In genomic region chr3:195270079-195270349, GRCh38 we compare ENCODE assay signal across 8 cellular contexts. TPM values are rescaled to one million over a fixed set of nuclear protein-coding genes. Genes with fewer than 3 reads are reported as not detected.
A peak's percentile ranks its signal among the peaks of the same experiment; 100 is the strongest.
DNase-seq lines count a peak whose midpoint lies in the region; FAIRE-seq and TF ChIP-seq lines count a peak whose summit lies in the region.

No MANE protein-coding gene starts in this region.

- no peaks in the 10 kb centered on the region for H3K9me3 ChIP-seq in CD8-positive, alpha-beta memory T cell (ENCODE audit: low read length)
- no peaks in the 10 kb centered on the region for H3K9me3 ChIP-seq in OCI-LY1 (ENCODE audit: low read length)

- POLR2A ChIA-PET in CD8-positive, alpha-beta memory T cell (lab: Charles Lee) = interaction anchor here (0.6 to 2.0 kb wide), 5 partner anchors 85 to 583 kb away, joined by 3 to 9 read pairs (median 5); partner anchors contain the start of gene PPP1R2

- TF ChIP-seq CTCF in OCI-LY1 (IDR thresholded peaks at IDR 0.05; ENCODE audit: low read length) (no peak), epithelial cell of esophagus (IDR thresholded peaks at IDR 0.05; ENCODE audit: insufficient read depth, low read depth, low read length, missing control alignments) (no peak), osteocyte (IDR thresholded peaks at IDR 0.05) (no peak), GM20000 (IDR thresholded peaks at IDR 0.05; ENCODE audit: extremely low read depth, missing control alignments) (no peak)

- H3K79me2 ChIP-seq in OCI-LY1 (ENCODE audit: insufficient read depth, low read length) = no peaks in the 10 kb centered on the region

- no peaks in the 10 kb centered on the region for H3K9me3 Mint-ChIP-seq in CD8-positive, alpha-beta memory T cell
- H3K9me3 Mint-ChIP-seq in osteocyte (ENCODE audit: unreplicated experiment) = no peaks in the 10 kb centered on the region

- H3K27ac Mint-ChIP-seq in CD8-positive, alpha-beta memory T cell = peak overlapping the region in 6 of 8 donors; percentile 50 to 90 (median 81)
- peak overlapping the region; percentile 76 for H3K27ac Mint-ChIP-seq in osteocyte (ENCODE audit: unreplicated experiment)

- no peaks in the 10 kb centered on the region for H3K27me3 Mint-ChIP-seq in CD8-positive, alpha-beta memory T cell
- H3K27me3 Mint-ChIP-seq in osteocyte (ENCODE audit: unreplicated experiment) = no peaks in the 10 kb centered on the region

- no peaks in the 10 kb centered on the region for H3K36me3 ChIP-seq in CD8-positive, alpha-beta memory T cell (ENCODE audit: insufficient read depth, low read length)
- peaks cover 10% of the 10 kb centered on the region; the same call in 1 of the 2 replicates for H3K36me3 ChIP-seq in OCI-LY1 (ENCODE audit: insufficient read depth, low read length)

- peak overlapping the region; percentile 68 for H3K27ac ChIP-seq in CD8-positive, alpha-beta memory T cell (ENCODE audit: low read depth, low read length)
- no peak overlapping the region for H3K27ac ChIP-seq in OCI-LY1 (ENCODE audit: low read depth, low read length, poor library complexity, severe bottlenecking)

- H3K4me1 Mint-ChIP-seq in CD8-positive, alpha-beta memory T cell = peaks cover 19 to 25% (median 25%) of the 10 kb centered on the region in 3 donors
- peaks cover 20% of the 10 kb centered on the region for H3K4me1 Mint-ChIP-seq in osteocyte (ENCODE audit: unreplicated experiment)

- no peaks in the 10 kb centered on the region for H3K27me3 ChIP-seq in CD8-positive, alpha-beta memory T cell (ENCODE audit: insufficient read depth, low read length, poor library complexity, severe bottlenecking)
- no peaks in the 10 kb centered on the region for H3K27me3 ChIP-seq in OCI-LY1 (ENCODE audit: insufficient read depth, low read length)

- H3K9me2 ChIP-seq in OCI-LY1 (ENCODE audit: low read depth, low read length) = no peaks in the 10 kb centered on the region

- no peak for DNase-seq in CD8-positive, alpha-beta memory T cell
- DNase-seq in epithelial cell of esophagus (ENCODE audit: low read depth) (no peak), osteocyte (ENCODE audit: extremely low spot score, unreplicated experiment) (no peak), germinal center (ENCODE audit: low spot score) (no peak), GM19239 (ENCODE audit: insufficient read length, low spot score) (no peak), C1 segment of cervical spinal cord (lab: John Stamatoyannopoulos, UW) (no peak), GM20000 (ENCODE audit: low spot score) (no peak)

- peak overlapping the region; percentile 97 for H3K4me2 ChIP-seq in OCI-LY1 (ENCODE audit: low read length)

- CTCF ChIA-PET in CD8-positive, alpha-beta memory T cell (lab: Charles Lee) = interaction anchor here (0.6 to 3.5 kb wide), 24 partner anchors 8 to 600 kb away, joined by 3 to 69 read pairs (median 8); partner anchors contain the start of genes LSG1 and PPP1R2

- H3F3A ChIP-seq in OCI-LY1 (ENCODE audit: insufficient read depth, low read length) = 0 out of 2 replicates have a peak, but pooled peaks cover 3% of the 10 kb centered on the region

- H3K9ac ChIP-seq in OCI-LY1 (ENCODE audit: low read length) = peak overlapping the region; percentile 83

- peaks cover 0 to 15% (median 0%) of the 10 kb centered on the region in 3 donors for H3K36me3 Mint-ChIP-seq in CD8-positive, alpha-beta memory T cell
- H3K36me3 Mint-ChIP-seq in osteocyte (ENCODE audit: unreplicated experiment) = peaks cover 5% of the 10 kb centered on the region

- H2AFZ ChIP-seq in OCI-LY1 (ENCODE audit: low read length) = no peak overlapping the region

- peak overlapping the region; percentile 84 to 96 (median 88) for H3K4me3 Mint-ChIP-seq in CD8-positive, alpha-beta memory T cell
- H3K4me3 Mint-ChIP-seq in osteocyte (ENCODE audit: unreplicated experiment) = peak overlapping the region; percentile 82

- peaks cover 18% of the 10 kb centered on the region for H3K4me1 ChIP-seq in CD8-positive, alpha-beta memory T cell (ENCODE audit: insufficient read depth, low read length)
- peaks cover 22% of the 10 kb centered on the region for H3K4me1 ChIP-seq in OCI-LY1 (ENCODE audit: insufficient read depth, low read length, severe bottlenecking)

- H4K20me1 ChIP-seq in OCI-LY1 (ENCODE audit: insufficient read depth, low read length) = no peaks in the 10 kb centered on the region

- peak overlapping the region; percentile 85 for H3K4me3 ChIP-seq in CD8-positive, alpha-beta memory T cell (ENCODE audit: low read length)
- H3K4me3 ChIP-seq in OCI-LY1 (ENCODE audit: low read depth, low read length, poor library complexity, severe bottlenecking) = peak overlapping the region; percentile 74
- peak overlapping the region; percentile 73 for H3K4me3 ChIP-seq in epithelial cell of esophagus (ENCODE audit: low read length)

- FAIRE-seq in GM19239 (lab: Jason Lieb, UNC) = no peak

RNA-seq across cellular contexts. Expression of gene XXYLT1, which starts 0.9 kb away (rescaled TPM):
- total RNA-seq in CD8-positive, alpha-beta memory T cell = 10 to 100 TPM in 1 of 2 experiments, 1 to 10 TPM in 1; 8.3 to 10.5 TPM
- 7.9 TPM for polyA plus RNA-seq in CD8-positive, alpha-beta memory T cell
- 35.1 and 35.8 TPM in 2 replicates for total RNA-seq in osteocyte
